ENCODE assay signal across 27 cellular contexts in genomic region chr20:62423326-62423706, GRCh38. TPM values are rescaled to one million over a fixed set of nuclear protein-coding genes. Genes with fewer than 3 reads are reported as not detected.
DNase-seq lines count a peak whose midpoint lies in the region; ATAC-seq and TF ChIP-seq lines count a peak whose summit lies in the region.
"Had no signal": no experiment of that assay in that cellular context is flagged by ENCODE, and none has a peak within 500 bp of the region (broad histone marks: within the 10 kb centered on the region; RNA-seq: fewer than 3 reads in every experiment).

No MANE protein-coding gene starts in this region.

- H3K9me2 ChIP-seq in GM23338 (ENCODE audit: insufficient read depth): no peaks in the 10 kb centered on the region

- ATAC-seq in GM23338 (peak; percentile 2; the same call in 1 of the 3 replicates), RWPE2 (ENCODE audit: low read depth) (no peak), HG02642 (IDR thresholded peaks at IDR 0.05; ENCODE audit: poor library complexity, unreplicated experiment) (no peak)
- ATAC-seq: CD8-positive, alpha-beta T cell; HCT116; HepG2 had no signal

- DNase-seq in GM23338 (ENCODE audit: low spot score) (no peak), RWPE2 (ENCODE audit: low spot score) (peak; percentile 81), mesothelial cell of epicardium (ENCODE audit: low spot score in 2 of 2, unreplicated experiment in 2 of 2) (no peak), EL (no peak), right atrium auricular region (ENCODE audit: low spot score) (no peak)
- DNase-seq: AML-193; CD8-positive, alpha-beta T cell; DMS153; DND-41; GOT3; Kasumi-1; NCI-H1105; NCI-H1436 treated with DMSO at 0.1 percent for 48 hours; NCI-H187 treated with DMSO at 0.1 percent for 48 hours; NCI-H446; NCI-H524 treated with DMSO at 0.1 percent for 48 hours; T-helper 2 cell had no signal

- H3K9ac ChIP-seq in BLaER1 treated with 17β-estradiol and CSF1 and Interleukin-3, amounts not matched to agents 10 nM and 100 nM: peak overlapping the region in 1 of 11 experiments; percentile 47; a peak in 2 of 22 replicates

- H3K36me3 Mint-ChIP-seq in GM23338 (ENCODE audit: low read depth): no peaks in the 10 kb centered on the region
- no peaks in the 10 kb centered on the region for H3K36me3 Mint-ChIP-seq in mesothelial cell of epicardium
- H3K36me3 Mint-ChIP-seq: CD8-positive, alpha-beta T cell had no signal

- no peaks in the 10 kb centered on the region for H3K9me3 ChIP-seq in BLaER1 treated with 17β-estradiol and CSF1 and Interleukin-3, amounts not matched to agents 10 nM and 100 nM (replicated peaks in 1 of 11)
- H3K9me3 ChIP-seq in RWPE2 (ENCODE audit: severe bottlenecking) (no peaks in the 10 kb centered on the region), right atrium auricular region (no peaks in the 10 kb centered on the region)
- H3K9me3 ChIP-seq: A549 had no signal

- H3F3A ChIP-seq in GM23338 (replicated peaks; ENCODE audit: low read depth): peaks cover 12% of the 10 kb centered on the region

- H3K4me3 ChIP-seq in BLaER1 treated with 17β-estradiol and CSF1 and Interleukin-3, amounts not matched to agents 10 nM and 100 nM: no peak overlapping the region; a peak in 1 of 20 replicates
- H3K4me3 ChIP-seq in GM23338 (no peak overlapping the region), RWPE2 (ENCODE audit: severe bottlenecking) (no peak overlapping the region), right atrium auricular region (no peak overlapping the region)
- H3K4me3 ChIP-seq: A549 had no signal

- H3K27me3 Mint-ChIP-seq in GM23338 (ENCODE audit: insufficient read depth, low read depth, poor library complexity) (peaks cover 4% of the 10 kb centered on the region), mesothelial cell of epicardium (ENCODE audit: low read depth) (no peaks in the 10 kb centered on the region)

- no peaks in the 10 kb centered on the region for H3K79me2 ChIP-seq in GM23338 (replicated peaks; ENCODE audit: insufficient read depth)

- peaks cover 9 to 22% (median 13%) of the 10 kb centered on the region in 10 experiments; a peak in 17 of 20 replicates for H3K4me1 ChIP-seq in BLaER1 treated with 17β-estradiol and CSF1 and Interleukin-3, amounts not matched to agents 10 nM and 100 nM
- H3K4me1 ChIP-seq in GM23338 (ENCODE audit: insufficient read depth): peaks cover 16% of the 10 kb centered on the region
- peaks cover 9% of the 10 kb centered on the region for H3K4me1 ChIP-seq in RWPE2 (ENCODE audit: insufficient read depth, poor library complexity, severe bottlenecking)
- H3K4me1 ChIP-seq in right atrium auricular region: no peaks in the 10 kb centered on the region
- H3K4me1 ChIP-seq: A549 had no signal

- peaks cover 25% of the 10 kb centered on the region for H3K4me1 Mint-ChIP-seq in GM23338
- H3K4me1 Mint-ChIP-seq in mesothelial cell of epicardium: peaks cover 38% of the 10 kb centered on the region

- H3K27ac Mint-ChIP-seq in GM23338 (no peak overlapping the region), mesothelial cell of epicardium (no peak overlapping the region)
- H3K27ac Mint-ChIP-seq: CD8-positive, alpha-beta T cell had no signal

- H3K4me2 ChIP-seq in BLaER1 treated with 17β-estradiol and CSF1 and Interleukin-3, amounts not matched to agents 10 nM and 100 nM: peak overlapping the region in 10 of 11 experiments; percentile 22 to 91 (median 74); a peak in 19 of 22 replicates
- no peak overlapping the region for H3K4me2 ChIP-seq in GM23338
- H3K4me2 ChIP-seq: A549 had no signal

- TF ChIP-seq CTCF in GM23338 (conservative IDR thresholded peaks at IDR 0.05; ENCODE audit: low read depth in 2 of 2) (0 out of 4 replicates have a peak, but pooled peaks of 1 of the 2 experiments have one; percentile 7), RWPE2 (IDR thresholded peaks at IDR 0.05; ENCODE audit: poor library complexity, severe bottlenecking) (no peak), mesothelial cell of epicardium (IDR thresholded peaks at IDR 0.05; ENCODE audit: unreplicated experiment) (no peak), right atrium auricular region (IDR thresholded peaks at IDR 0.05) (no peak)

- H3K36me3 ChIP-seq in BLaER1 treated with 17β-estradiol and CSF1 and Interleukin-3, amounts not matched to agents 10 nM and 100 nM: no peaks in the 10 kb centered on the region
- H3K36me3 ChIP-seq in GM23338 (ENCODE audit: insufficient read depth): no peaks in the 10 kb centered on the region
- H3K36me3 ChIP-seq in RWPE2 (ENCODE audit: low read depth): no peaks in the 10 kb centered on the region
- H3K36me3 ChIP-seq in right atrium auricular region: no peaks in the 10 kb centered on the region

- H4K20me1 ChIP-seq in BLaER1 treated with 17β-estradiol and CSF1 and Interleukin-3, amounts not matched to agents 10 nM and 100 nM: peaks cover 0 to 17% (median 0%) of the 10 kb centered on the region in 11 experiments; a peak in 6 of 22 replicates
- H4K20me1 ChIP-seq in GM23338 (replicated peaks; ENCODE audit: insufficient read depth): no peaks in the 10 kb centered on the region

- H2AFZ ChIP-seq in GM23338: no peak overlapping the region

- H3K9me3 Mint-ChIP-seq in GM23338 (no peaks in the 10 kb centered on the region), mesothelial cell of epicardium (no peaks in the 10 kb centered on the region)
- H3K9me3 Mint-ChIP-seq: CD8-positive, alpha-beta T cell had no signal

- no peaks in the 10 kb centered on the region for H3K27me3 ChIP-seq in BLaER1 treated with 17β-estradiol and CSF1 and Interleukin-3, amounts not matched to agents 10 nM and 100 nM
- no peaks in the 10 kb centered on the region for H3K27me3 ChIP-seq in GM23338 (ENCODE audit: insufficient read depth)
- no peaks in the 10 kb centered on the region for H3K27me3 ChIP-seq in RWPE2 (ENCODE audit: insufficient read depth, poor library complexity, severe bottlenecking)
- no peaks in the 10 kb centered on the region for H3K27me3 ChIP-seq in right atrium auricular region

- H3K27ac ChIP-seq in BLaER1 treated with 17β-estradiol and CSF1 and Interleukin-3, amounts not matched to agents 10 nM and 100 nM: no peak overlapping the region
- H3K27ac ChIP-seq in GM23338 (ENCODE audit: low read depth) (no peak overlapping the region), RWPE2 (ENCODE audit: poor library complexity, severe bottlenecking) (no peak overlapping the region), right atrium auricular region (no peak overlapping the region)
- H3K27ac ChIP-seq: A549, C4-2B had no signal

- H3K4me3 Mint-ChIP-seq in GM23338: no peak overlapping the region
- H3K4me3 Mint-ChIP-seq in mesothelial cell of epicardium: peak overlapping the region; percentile 20
- H3K4me3 Mint-ChIP-seq: CD8-positive, alpha-beta T cell had no signal

RNA-seq across cellular contexts. Expression of gene RBBP8NL, which starts 4.0 kb away (rescaled TPM):
- total RNA-seq in GM23338 (2014; rRNA removed; shearing (Covaris generic)): 0.66 and 1.1 TPM in 2 replicates
- polyA plus RNA-seq in GM23338 (2016; fragmentation: Nextera tagmentation; extraction: Ambion mirVana): 0.10 and 0.64 TPM in 2 replicates
- total RNA-seq in mesothelial cell of epicardium (12.3 to 13.5 TPM (median 12.6 TPM) in 3 replicates), right atrium auricular region (not detected)
- total RNA-seq: CD8-positive, alpha-beta T cell; G401; HT1080; M059J; OCI-LY7 had no signal
- polyA plus RNA-seq: A549 had no signal

RNA-seq across cellular contexts. Expression of gene CABLES2, which starts 16.2 kb away (rescaled TPM):
- 12.6 and 12.7 TPM in 2 replicates for total RNA-seq in GM23338 (2014; rRNA removed; shearing (Covaris generic))
- polyA plus RNA-seq in GM23338 (2016; fragmentation: Nextera tagmentation; extraction: Ambion mirVana): 4.3 and 5.1 TPM in 2 replicates
- total RNA-seq in mesothelial cell of epicardium (22.8 to 23.7 TPM (median 23.6 TPM) in 3 replicates), right atrium auricular region (10 to 100 TPM; 10.8 to 17.7 TPM)

RNA-seq across cellular contexts. Expression of gene RPS21, which starts 36.4 kb away (rescaled TPM):
- 759 and 964 TPM in 2 replicates for total RNA-seq in GM23338 (2014; rRNA removed; shearing (Covaris generic))
- 2,298 and 2,471 TPM in 2 replicates for polyA plus RNA-seq in GM23338 (2016; fragmentation: Nextera tagmentation; extraction: Ambion mirVana)
- total RNA-seq in mesothelial cell of epicardium: 1,089 to 1,145 TPM (median 1,126 TPM) in 3 replicates
- total RNA-seq in right atrium auricular region: 1,000 to 10,000 TPM; 1,510 to 1,937 TPM

RNA-seq across cellular contexts. Expression of gene GATA5, which starts 52.5 kb away (rescaled TPM):
- 0.73 and 1.2 TPM in 2 replicates for total RNA-seq in GM23338 (2014; rRNA removed; shearing (Covaris generic))
- 0.31 and 0.60 TPM in 2 replicates for polyA plus RNA-seq in GM23338 (2016; fragmentation: Nextera tagmentation; extraction: Ambion mirVana)
- total RNA-seq in mesothelial cell of epicardium (26.0 to 30.0 TPM (median 27.5 TPM) in 3 replicates), right atrium auricular region (1 to 10 TPM; 6.9 to 9.6 TPM)
- total RNA-seq: CD8-positive, alpha-beta T cell; HT1080; M059J; OCI-LY7 had no signal

RNA-seq across cellular contexts. Expression of gene LAMA5, which starts 56.2 kb away (rescaled TPM):
- total RNA-seq in GM23338 (2014; rRNA removed; shearing (Covaris generic)): 215 and 298 TPM in 2 replicates
- 192 and 201 TPM in 2 replicates for polyA plus RNA-seq in GM23338 (2016; fragmentation: Nextera tagmentation; extraction: Ambion mirVana)
- total RNA-seq in mesothelial cell of epicardium (571 to 618 TPM (median 601 TPM) in 3 replicates), right atrium auricular region (10 to 100 TPM; 61.1 to 69.4 TPM)
